10 cellular contexts compared by ENCODE assay signal in genomic region chr12:6569786-6570185, GRCh38. TPM values are rescaled to one million over a fixed set of nuclear protein-coding genes. Genes with fewer than 3 reads are reported as not detected.
DNase-seq lines count a peak whose midpoint lies in the region; ATAC-seq and TF ChIP-seq lines count a peak whose summit lies in the region.
"Had no signal": no experiment of that assay in that cellular context is flagged by ENCODE, and none has a peak within 500 bp of the region (broad histone marks: within the 10 kb centered on the region; RNA-seq: fewer than 3 reads in every experiment).

No MANE protein-coding gene starts in this region.

- ATAC-seq in GM23338 (no peak), GM21360 (IDR thresholded peaks at IDR 0.05; ENCODE audit: unreplicated experiment) (no peak), HG03520 (IDR thresholded peaks at IDR 0.05; ENCODE audit: unreplicated experiment) (no peak)

- H2AFZ ChIP-seq in GM23338, result no peak overlapping the region
- no peak overlapping the region for H2AFZ ChIP-seq in PC-9

- BruUV-seq in PC-9 (replicated peaks; lab: Mats Ljungman, UMichigan), result no TSS peak

- intact Hi-C loops in CD4-positive, alpha-beta memory T cell (cut with micrococcal nuclease), result loop anchor here (2.0 to 10.0 kb wide), 4 partner anchors 37 to 255 kb away; partner anchors contain the start of genes CHD4, GPR162, ING4 and P3H3
- intact Hi-C loops in PC-9 (cut with micrococcal nuclease; ENCODE audit: unreplicated experiment), result loop anchor here (5.0 kb wide), 4 partner anchors 118 to 582 kb away; partner anchors contain the start of genes CDCA3, P3H3, USP5 and ZNF384

- no peaks in the 10 kb centered on the region for H3K9me2 ChIP-seq in GM23338 (ENCODE audit: insufficient read depth)
- H3K9me2 ChIP-seq in PC-9 (ENCODE audit: insufficient read depth), result no peaks in the 10 kb centered on the region

- no peaks in the 10 kb centered on the region for H3K9me3 ChIP-seq in CD4-positive, alpha-beta memory T cell (ENCODE audit: control insufficient read depth in 1 of 2, low read length in 2 of 2)
- no peaks in the 10 kb centered on the region for H3K9me3 ChIP-seq in PC-9 (ENCODE audit: insufficient read depth, low read depth)
- H3K9me3 ChIP-seq: SJSA1 had no signal

- CTCF ChIA-PET in CD4-positive, alpha-beta memory T cell (lab: Charles Lee; ENCODE audit: partially characterized antibody), result interaction anchor here (1.2 to 4.0 kb wide), 8 partner anchors 12 to 129 kb away, joined by 3 to 15 read pairs (median 6); no protein-coding TSS in a partner anchor
- CTCF ChIA-PET in PC-9 (lab: Charles Lee), result interaction anchor here (0.7 kb wide), 1 partner anchor 120 kb away, joined by 6 read pairs; the partner anchor contains the start of gene ZNF384

- H3K4me1 Mint-ChIP-seq in CD4-positive, alpha-beta memory T cell, result peaks cover 17 to 53% (median 33%) of the 10 kb centered on the region in 4 donors
- H3K4me1 Mint-ChIP-seq in GM23338, result peaks cover 18% of the 10 kb centered on the region
- peaks cover 45% of the 10 kb centered on the region for H3K4me1 Mint-ChIP-seq in activated naive CD8-positive, alpha-beta T cell treated with anti-CD3 and anti-CD28 coated beads for 36 hours
- H3K4me1 Mint-ChIP-seq in nephron, result peaks cover 34% of the 10 kb centered on the region

- peaks cover 36 to 66% of the 10 kb centered on the region in 2 donors for H3K36me3 Mint-ChIP-seq in CD4-positive, alpha-beta memory T cell
- H3K36me3 Mint-ChIP-seq in GM23338 (ENCODE audit: low read depth), result peaks cover 90% of the 10 kb centered on the region
- H3K36me3 Mint-ChIP-seq in activated naive CD8-positive, alpha-beta T cell treated with anti-CD3 and anti-CD28 coated beads for 36 hours, result peaks cover 43% of the 10 kb centered on the region
- H3K36me3 Mint-ChIP-seq in nephron (ENCODE audit: low read depth), result peaks cover 72% of the 10 kb centered on the region

- POLR2A ChIA-PET in CD4-positive, alpha-beta memory T cell (lab: Charles Lee; ENCODE audit: partially characterized antibody), result interaction anchor here (1.4 to 1.7 kb wide), 3 partner anchors 32 to 154 kb away, joined by 3 to 10 read pairs (median 4); partner anchors contain the start of gene COPS7A
- POLR2A ChIA-PET in PC-9 (lab: Charles Lee; ENCODE audit: unreplicated experiment), result interaction anchor here (0.7 kb wide), 1 partner anchor 192 kb away, joined by 17 read pairs; no protein-coding TSS in a partner anchor

- H3K9me3 Mint-ChIP-seq in CD4-positive, alpha-beta memory T cell, result no peaks in the 10 kb centered on the region
- no peaks in the 10 kb centered on the region for H3K9me3 Mint-ChIP-seq in GM23338
- H3K9me3 Mint-ChIP-seq in activated naive CD8-positive, alpha-beta T cell treated with anti-CD3 and anti-CD28 coated beads for 36 hours, result no peaks in the 10 kb centered on the region
- no peaks in the 10 kb centered on the region for H3K9me3 Mint-ChIP-seq in nephron

- H3K27me3 Mint-ChIP-seq in CD4-positive, alpha-beta memory T cell, result no peaks in the 10 kb centered on the region
- peaks cover 22% of the 10 kb centered on the region for H3K27me3 Mint-ChIP-seq in GM23338 (ENCODE audit: insufficient read depth, low read depth, poor library complexity)
- peaks cover 4% of the 10 kb centered on the region for H3K27me3 Mint-ChIP-seq in activated naive CD8-positive, alpha-beta T cell treated with anti-CD3 and anti-CD28 coated beads for 36 hours
- peaks cover 4% of the 10 kb centered on the region for H3K27me3 Mint-ChIP-seq in nephron (ENCODE audit: low read depth)

- peak overlapping the region; percentile 10 for H3K27ac ChIP-seq in CD4-positive, alpha-beta memory T cell (ENCODE audit: low read depth, low read length)
- H3K27ac ChIP-seq in GM23338 (ENCODE audit: low read depth) (peak overlapping the region; percentile 99; the same call in 1 of the 2 replicates), PC-9 (no peak overlapping the region)
- H3K27ac ChIP-seq: epithelial cell of prostate, SJSA1 had no signal

- H3K4me2 ChIP-seq in GM23338 (no peak overlapping the region), PC-9 (no peak overlapping the region)

- peak overlapping the region; percentile 55 to 100 (median 70) for H3K4me3 Mint-ChIP-seq in CD4-positive, alpha-beta memory T cell
- H3K4me3 Mint-ChIP-seq in GM23338 (peak overlapping the region; percentile 99), nephron (peak overlapping the region; percentile 81 to 100 (median 100))
- peak overlapping the region; percentile 100 for H3K4me3 Mint-ChIP-seq in activated naive CD8-positive, alpha-beta T cell treated with anti-CD3 and anti-CD28 coated beads for 36 hours

- no peak overlapping the region for H3K4me3 ChIP-seq in CD4-positive, alpha-beta memory T cell (ENCODE audit: low read length in 2 of 2)
- H3K4me3 ChIP-seq in GM23338, result no peak overlapping the region
- H3K4me3 ChIP-seq in PC-9, result no peak overlapping the region
- H3K4me3 ChIP-seq: SJSA1 had no signal

- H3K79me2 ChIP-seq in GM23338 (replicated peaks; ENCODE audit: insufficient read depth) (peaks cover 28% of the 10 kb centered on the region), PC-9 (ENCODE audit: low read depth) (peaks cover 44% of the 10 kb centered on the region)

- peaks cover 42% of the 10 kb centered on the region for H3K4me1 ChIP-seq in CD4-positive, alpha-beta memory T cell (ENCODE audit: insufficient read depth, low read length)
- H3K4me1 ChIP-seq in GM23338 (ENCODE audit: insufficient read depth) (peaks cover 20% of the 10 kb centered on the region), PC-9 (replicated peaks; ENCODE audit: insufficient read depth) (peaks cover 16% of the 10 kb centered on the region)

- TF ChIP-seq CTCF in GM23338 (conservative IDR thresholded peaks at IDR 0.05; ENCODE audit: low read depth in 2 of 2) (no peak), nephron (IDR thresholded peaks at IDR 0.05; ENCODE audit: unreplicated experiment in 3 of 3) (no peak), PC-9 (conservative IDR thresholded peaks at IDR 0.05) (no peak)

- peak overlapping the region; percentile 72 to 100 (median 84) for H3K27ac Mint-ChIP-seq in CD4-positive, alpha-beta memory T cell
- peak overlapping the region; percentile 73; the same call in 1 of the 2 replicates for H3K27ac Mint-ChIP-seq in GM23338
- peak overlapping the region; percentile 64 for H3K27ac Mint-ChIP-seq in activated naive CD8-positive, alpha-beta T cell treated with anti-CD3 and anti-CD28 coated beads for 36 hours
- H3K27ac Mint-ChIP-seq in nephron, result peak overlapping the region; percentile 57 to 60 (median 60)

- H4K20me1 ChIP-seq in GM23338 (replicated peaks; ENCODE audit: insufficient read depth), result peaks cover 12% of the 10 kb centered on the region
- H4K20me1 ChIP-seq in PC-9 (ENCODE audit: insufficient read depth), result peaks cover 1% of the 10 kb centered on the region; the same call in 1 of the 2 replicates

- peaks cover 60% of the 10 kb centered on the region for H3F3A ChIP-seq in GM23338 (replicated peaks; ENCODE audit: low read depth)
- H3F3A ChIP-seq in PC-9 (ENCODE audit: insufficient read depth, low read depth), result peaks cover 85% of the 10 kb centered on the region

- DNase-seq in CD4-positive, alpha-beta memory T cell, result no peak
- DNase-seq in GM23338 (ENCODE audit: low spot score) (no peak), PC-9 (no peak)
- no peak for DNase-seq in activated naive CD8-positive, alpha-beta T cell treated with anti-CD3 and anti-CD28 coated beads for 36 hours
- DNase-seq: activated effector memory CD4-positive, alpha-beta T cell treated with Interleukin-2 at 50 U/mL for 16 hours had no signal

- no peaks in the 10 kb centered on the region for H3K27me3 ChIP-seq in CD4-positive, alpha-beta memory T cell (ENCODE audit: insufficient read depth, low read length)
- H3K27me3 ChIP-seq in GM23338 (ENCODE audit: insufficient read depth) (no peaks in the 10 kb centered on the region), PC-9 (ENCODE audit: insufficient read depth, low read depth) (no peaks in the 10 kb centered on the region)
- H3K27me3 ChIP-seq: SJSA1 had no signal

- peaks cover 40% of the 10 kb centered on the region for H3K36me3 ChIP-seq in CD4-positive, alpha-beta memory T cell (ENCODE audit: insufficient read depth, low read length)
- peaks cover 59% of the 10 kb centered on the region for H3K36me3 ChIP-seq in GM23338 (ENCODE audit: insufficient read depth)
- H3K36me3 ChIP-seq in PC-9 (ENCODE audit: low read depth), result peaks cover 45% of the 10 kb centered on the region

RNA-seq across cellular contexts. Expression of gene NOP2, which starts 1.7 kb away (rescaled TPM):
- total RNA-seq in CD4-positive, alpha-beta memory T cell, result 10 to 100 TPM; 87.6 to 87.7 TPM
- 10 to 100 TPM; 15.5 to 43.2 TPM for polyA plus RNA-seq in CD4-positive, alpha-beta memory T cell
- 67.2 and 67.9 TPM in 2 replicates for total RNA-seq in GM23338 (2014; rRNA removed; shearing (Covaris generic))
- polyA plus RNA-seq in GM23338 (2016; fragmentation: Nextera tagmentation; extraction: Ambion mirVana), result 63.3 and 63.4 TPM in 2 replicates
- 100 to 1,000 TPM; 151 to 153 TPM for total RNA-seq in activated naive CD8-positive, alpha-beta T cell treated with anti-CD3 and anti-CD28 coated beads for 36 hours
- 97.5 and 101 TPM in 2 replicates for total RNA-seq in PC-9 (2021)

RNA-seq across cellular contexts. Expression of gene IFFO1, which starts 13.9 kb away (rescaled TPM):
- total RNA-seq in CD4-positive, alpha-beta memory T cell, result 10 to 100 TPM; 58.7 to 60.4 TPM
- 10 to 100 TPM in 1 of 2 donors, 1 to 10 TPM in 1; 3.7 to 12.5 TPM for polyA plus RNA-seq in CD4-positive, alpha-beta memory T cell
- 8.8 and 12.9 TPM in 2 replicates for total RNA-seq in GM23338 (2014; rRNA removed; shearing (Covaris generic))
- 8.9 and 11.2 TPM in 2 replicates for polyA plus RNA-seq in GM23338 (2016; fragmentation: Nextera tagmentation; extraction: Ambion mirVana)
- 1 to 10 TPM; 7.2 to 8.1 TPM for total RNA-seq in activated naive CD8-positive, alpha-beta T cell treated with anti-CD3 and anti-CD28 coated beads for 36 hours
- 0.65 and 0.70 TPM in 2 replicates for total RNA-seq in PC-9 (2021)

RNA-seq across cellular contexts. Expression of gene GAPDH, which starts 35.5 kb away (rescaled TPM):
- 100 to 1,000 TPM; 474 to 495 TPM for total RNA-seq in CD4-positive, alpha-beta memory T cell
- polyA plus RNA-seq in CD4-positive, alpha-beta memory T cell, result 1,000 to 10,000 TPM; 1,831 to 2,185 TPM
- 5,269 and 5,853 TPM in 2 replicates for total RNA-seq in GM23338 (2014; rRNA removed; shearing (Covaris generic))
- polyA plus RNA-seq in GM23338 (2016; fragmentation: Nextera tagmentation; extraction: Ambion mirVana), result 6,140 and 6,219 TPM in 2 replicates
- 1,000 to 10,000 TPM; 8,986 to 9,154 TPM for total RNA-seq in activated naive CD8-positive, alpha-beta T cell treated with anti-CD3 and anti-CD28 coated beads for 36 hours
- total RNA-seq in PC-9 (2021), result 6,143 and 8,169 TPM in 2 replicates

RNA-seq across cellular contexts. Expression of gene CHD4, which starts 37.4 kb away (rescaled TPM):
- 100 to 1,000 TPM; 246 to 255 TPM for total RNA-seq in CD4-positive, alpha-beta memory T cell
- polyA plus RNA-seq in CD4-positive, alpha-beta memory T cell, result 10 to 100 TPM; 13.3 to 64.6 TPM
- total RNA-seq in GM23338 (2014; rRNA removed; shearing (Covaris generic)), result 301 and 351 TPM in 2 replicates
- polyA plus RNA-seq in GM23338 (2016; fragmentation: Nextera tagmentation; extraction: Ambion mirVana), result 317 and 370 TPM in 2 replicates
- total RNA-seq in activated naive CD8-positive, alpha-beta T cell treated with anti-CD3 and anti-CD28 coated beads for 36 hours, result 100 to 1,000 TPM; 262 to 293 TPM
- total RNA-seq in PC-9 (2021), result 359 and 373 TPM in 2 replicates

Comparison
In these comparisons a context has a peak if more than half of its experiments do, and no peak if none do; other contexts are left out.
1. RNA of gene GAPDH, which starts 35.5 kb away (total RNA-seq): 8,986 to 9,154 TPM in activated naive CD8-positive, alpha-beta T cell treated with anti-CD3 and anti-CD28 coated beads for 36 hours, 6,143 to 8,169 TPM in PC-9 and 5,269 to 5,853 TPM in GM23338; 474 to 495 TPM in CD4-positive, alpha-beta memory T cell; every median in the first group is over 10 times any median in the second.
2. Peak in every context shown above with its lines, with median percentiles within 50 percentile points of each other: H3K27ac Mint-ChIP-seq and H3K4me3 Mint-ChIP-seq.